11 cellular contexts compared by ENCODE assay signal in the genomic region with DNA sequence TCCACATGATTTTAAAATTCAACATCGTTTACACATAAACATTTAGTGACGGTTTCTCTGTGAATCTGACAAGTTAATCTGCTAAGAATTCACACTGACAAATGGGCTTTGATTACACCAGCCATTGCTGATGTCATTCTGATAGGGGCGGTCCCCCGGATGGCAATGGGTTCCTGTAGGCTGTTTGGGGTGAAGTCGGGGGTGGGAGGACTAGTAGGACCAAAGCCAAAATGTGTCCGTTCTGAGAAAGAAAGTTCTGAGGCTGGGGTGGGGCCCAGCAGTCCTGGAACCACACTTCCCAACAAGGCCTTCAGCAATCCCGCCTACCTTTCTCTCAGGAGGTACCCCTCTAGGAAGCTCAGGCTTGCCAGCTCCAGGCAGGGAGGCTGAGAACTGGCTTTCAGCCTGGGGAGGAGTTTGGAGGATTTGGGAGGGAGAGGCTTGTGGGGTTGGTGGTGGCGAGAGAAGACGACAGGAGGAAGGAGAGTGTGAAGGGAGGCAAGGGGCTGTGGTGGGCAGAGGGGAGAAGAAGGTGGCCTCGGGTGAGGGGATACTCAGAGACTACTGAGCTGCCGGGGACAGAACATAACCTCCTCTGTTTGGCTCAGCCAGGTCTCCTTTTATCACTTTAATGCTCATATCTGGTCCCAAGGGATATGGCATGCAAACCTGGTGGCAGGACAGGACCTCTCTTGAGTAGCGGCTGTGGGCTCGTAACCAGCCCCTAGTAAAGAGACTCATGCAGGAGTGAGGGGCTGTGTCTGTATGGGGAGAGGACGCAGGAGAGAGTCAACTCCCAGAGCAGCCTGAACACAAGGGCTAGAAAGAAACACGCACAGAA. TPM values are rescaled to one million over a fixed set of nuclear protein-coding genes. Genes with fewer than 3 reads are reported as not detected.
DNase-seq lines count a peak whose midpoint lies in the region; ATAC-seq and TF ChIP-seq lines count a peak whose summit lies in the region.
"Had no signal": no experiment of that assay in that cellular context is flagged by ENCODE, and none has a peak within 500 bp of the region (broad histone marks: within the 10 kb centered on the region; RNA-seq: fewer than 3 reads in every experiment).

No MANE protein-coding gene starts in this region.

- WGBS in prostate gland: 56% methylated on average over 15 of the region's 15 CpGs

- DNase-seq in CD8-positive, alpha-beta memory T cell: peak in 1 of 5 donors; percentile 68
- no peak for DNase-seq in T-helper 17 cell
- peak; percentile 94 for DNase-seq in fibroblast of villous mesenchyme (ENCODE audit: low read depth)
- no peak for DNase-seq in prostate gland (ENCODE audit: low spot score)
- DNase-seq in ureter (ENCODE audit: low spot score): no peak
- DNase-seq in activated CD4-positive, CD25-positive, alpha-beta regulatory T cell (lab: John Stamatoyannopoulos, UW): no peak
- no peak for DNase-seq in kidney glomerular epithelial cell (lab: John Stamatoyannopoulos, UW)
- DNase-seq: DMS153, WERI-Rb-1 had no signal

- H3K4me1 ChIP-seq in CD8-positive, alpha-beta memory T cell (ENCODE audit: insufficient read depth, low read length): peaks cover 14% of the 10 kb centered on the region
- peaks cover 4% of the 10 kb centered on the region for H3K4me1 ChIP-seq in prostate gland (replicated peaks)

- peaks cover 21% of the 10 kb centered on the region for H3K36me3 ChIP-seq in CD8-positive, alpha-beta memory T cell (ENCODE audit: insufficient read depth, low read length)
- H3K36me3 ChIP-seq in prostate gland: no peaks in the 10 kb centered on the region

- TF ChIP-seq CTCF in fibroblast of villous mesenchyme (IDR thresholded peaks at IDR 0.05; ENCODE audit: insufficient read depth, low read depth, low read length): no peak
- TF ChIP-seq CTCF in prostate gland (IDR thresholded peaks at IDR 0.05): no peak

- H3K9me3 ChIP-seq in CD8-positive, alpha-beta memory T cell (ENCODE audit: low read length): no peaks in the 10 kb centered on the region
- H3K9me3 ChIP-seq in T-helper 17 cell (ENCODE audit: control insufficient read depth, low read length, poor library complexity, severe bottlenecking): no peaks in the 10 kb centered on the region
- H3K9me3 ChIP-seq in prostate gland: no peaks in the 10 kb centered on the region

- TF ChIP-seq POLR2A in prostate gland (IDR thresholded peaks at IDR 0.05): no peak

- H3K4me3 ChIP-seq in CD8-positive, alpha-beta memory T cell (ENCODE audit: low read length): no peak overlapping the region
- no peak overlapping the region for H3K4me3 ChIP-seq in fibroblast of villous mesenchyme (ENCODE audit: low read depth, low read length)
- no peak overlapping the region for H3K4me3 ChIP-seq in prostate gland

- H3K4me1 Mint-ChIP-seq in CD8-positive, alpha-beta memory T cell: peaks cover 20 to 90% (median 32%) of the 10 kb centered on the region in 3 donors
- peaks cover 16% of the 10 kb centered on the region for H3K4me1 Mint-ChIP-seq in T-helper 17 cell

- no peak overlapping the region for H3K27ac ChIP-seq in CD8-positive, alpha-beta memory T cell (ENCODE audit: low read depth, low read length)
- peak overlapping the region; percentile 75 to 82 for H3K27ac ChIP-seq in prostate gland
- H3K27ac ChIP-seq: WERI-Rb-1 had no signal

- H3K27ac Mint-ChIP-seq in CD8-positive, alpha-beta memory T cell: peak overlapping the region in 7 of 8 donors; percentile 33 to 88 (median 61)
- H3K27ac Mint-ChIP-seq in T-helper 17 cell: peak overlapping the region; percentile 73

- peaks cover 0 to 75% (median 5%) of the 10 kb centered on the region in 3 donors for H3K36me3 Mint-ChIP-seq in CD8-positive, alpha-beta memory T cell
- peaks cover 18% of the 10 kb centered on the region for H3K36me3 Mint-ChIP-seq in T-helper 17 cell (ENCODE audit: low read depth)

- POLR2A ChIA-PET in CD8-positive, alpha-beta memory T cell (lab: Charles Lee): interaction anchor here (1.1 kb wide), 1 partner anchor 7 kb away, joined by 3 read pairs; no protein-coding TSS in a partner anchor

- H3K27me3 Mint-ChIP-seq in CD8-positive, alpha-beta memory T cell: peaks cover 0 to 5% of the 10 kb centered on the region in 2 donors
- peaks cover 17% of the 10 kb centered on the region for H3K27me3 Mint-ChIP-seq in T-helper 17 cell

- peak overlapping the region in 1 of 7 donors; percentile 53 for H3K4me3 Mint-ChIP-seq in CD8-positive, alpha-beta memory T cell
- no peak overlapping the region for H3K4me3 Mint-ChIP-seq in T-helper 17 cell

- H3K9me3 Mint-ChIP-seq in CD8-positive, alpha-beta memory T cell: no peaks in the 10 kb centered on the region

- intact Hi-C loops in prostate gland (cut with DNase I): no loop called here

- H3K27me3 ChIP-seq in CD8-positive, alpha-beta memory T cell (ENCODE audit: insufficient read depth, low read length, poor library complexity, severe bottlenecking): no peaks in the 10 kb centered on the region
- H3K27me3 ChIP-seq in prostate gland (replicated peaks; ENCODE audit: insufficient read depth): no peaks in the 10 kb centered on the region

- CTCF ChIA-PET in CD8-positive, alpha-beta memory T cell (lab: Charles Lee): interaction anchor here (1.2 to 5.2 kb wide), 4 partner anchors 9 to 182 kb away, joined by 3 to 23 read pairs (median 4); no protein-coding TSS in a partner anchor

- ATAC-seq in T-helper 17 cell (no peak), HG02763 (IDR thresholded peaks at IDR 0.05; ENCODE audit: unreplicated experiment) (no peak)
- ATAC-seq: left colon had no signal

RNA-seq across cellular contexts. Expression of a gene that starts 8.6 kb away (rescaled TPM):
- 10 to 100 TPM; 39.5 to 42.7 TPM for total RNA-seq in CD8-positive, alpha-beta memory T cell
- 1.3 TPM for polyA plus RNA-seq in CD8-positive, alpha-beta memory T cell
- total RNA-seq in T-helper 17 cell (1 to 10 TPM; 4.6 to 8.1 TPM), fibroblast of villous mesenchyme (81.6 and 102 TPM in 2 replicates), prostate gland (10 to 100 TPM; 20.5 to 33.1 TPM), ureter (14.9 TPM)

RNA-seq across cellular contexts. Expression of a gene that starts 21.7 kb away (rescaled TPM):
- 10 to 100 TPM; 54.2 to 56.2 TPM for total RNA-seq in CD8-positive, alpha-beta memory T cell
- polyA plus RNA-seq in CD8-positive, alpha-beta memory T cell: 60.0 TPM
- total RNA-seq in T-helper 17 cell: 10 to 100 TPM; 28.4 to 35.2 TPM
- 48.4 and 61.8 TPM in 2 replicates for total RNA-seq in fibroblast of villous mesenchyme
- total RNA-seq in prostate gland: 10 to 100 TPM; 52.2 to 57.5 TPM
- total RNA-seq in ureter: 39.5 TPM

RNA-seq across cellular contexts. Expression of a gene that starts 33.6 kb away (rescaled TPM):
- 10 to 100 TPM; 38.5 to 43.8 TPM for total RNA-seq in CD8-positive, alpha-beta memory T cell
- 33.2 TPM for polyA plus RNA-seq in CD8-positive, alpha-beta memory T cell
- total RNA-seq in T-helper 17 cell: 10 to 100 TPM; 85.1 to 92.6 TPM
- 45.1 and 58.7 TPM in 2 replicates for total RNA-seq in fibroblast of villous mesenchyme
- total RNA-seq in prostate gland: 10 to 100 TPM; 61.4 to 84.1 TPM
- 68.8 TPM for total RNA-seq in ureter

RNA-seq across cellular contexts. Expression of a gene that starts 38.4 kb away (rescaled TPM):
- total RNA-seq in CD8-positive, alpha-beta memory T cell: 1 to 10 TPM; 1.0 to 1.2 TPM
- 0.32 TPM for polyA plus RNA-seq in CD8-positive, alpha-beta memory T cell
- total RNA-seq in T-helper 17 cell (under 1 TPM; 0.21 to 0.90 TPM), fibroblast of villous mesenchyme (0.43 TPM in 1 of 2 replicates, not detected in the other), prostate gland (10 to 100 TPM in 1 of 2 donors, 1 to 10 TPM in 1; 8.3 to 21.5 TPM), ureter (6.7 TPM)
